ENCODE assay signal across 18 cellular contexts in the genomic region with DNA sequence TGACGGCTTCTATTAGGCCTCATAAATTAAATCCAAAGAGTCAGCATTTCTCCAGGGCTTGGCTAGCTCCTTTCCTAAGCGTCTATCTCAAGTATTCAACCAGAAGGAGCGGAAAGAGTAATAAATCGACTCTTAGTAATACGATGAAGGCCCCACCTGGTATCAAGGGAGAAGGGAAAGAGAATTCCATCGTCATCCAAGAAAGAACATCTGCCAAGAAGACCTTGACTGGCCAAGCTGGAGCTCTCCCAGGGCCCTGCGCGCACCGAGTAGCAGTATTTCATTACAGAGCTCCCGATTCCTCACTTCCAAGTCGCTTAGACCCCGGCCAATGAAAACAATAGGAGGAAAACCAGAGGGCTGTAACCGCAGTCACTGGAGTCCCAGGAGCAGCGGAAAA.
A peak's percentile ranks its signal among the peaks of the same experiment; 100 is the strongest.
DNase-seq lines count a peak whose midpoint lies in the region; ATAC-seq, FAIRE-seq and TF ChIP-seq lines count a peak whose summit lies in the region.
"Had no signal": no experiment of that assay in that cellular context is flagged by ENCODE, and none has a peak within 500 bp of the region (broad histone marks: within the 10 kb centered on the region; RNA-seq: fewer than 3 reads in every experiment).

No MANE protein-coding gene starts in this region.

- TF ChIP-seq CTCF in activated CD8-positive, alpha-beta T cell treated with anti-CD3 and anti-CD28 coated beads for 36 hours (IDR thresholded peaks at IDR 0.05), result no peak
- TF ChIP-seq CTCF in DOHH2 (IDR thresholded peaks at IDR 0.05; ENCODE audit: low read depth, low read length, poor library complexity, severe bottlenecking) (no peak), endothelial cell of umbilical vein (IDR thresholded peaks at IDR 0.05; ENCODE audit: extremely low read depth in 1 of 2, insufficient read depth in 1 of 2, low read depth in 1 of 2, low read length in 2 of 2) (no peak), gastrocnemius medialis (IDR thresholded peaks at IDR 0.05 in 4 of 5, conservative IDR thresholded peaks at IDR 0.05 in 1 of 5) (no peak)

- 0 out of 2 replicates have a peak overlapping the region, but pooled peaks have one; percentile 9 for H3K4me2 ChIP-seq in DOHH2 (ENCODE audit: low read length)
- no peak overlapping the region for H3K4me2 ChIP-seq in endothelial cell of umbilical vein (ENCODE audit: insufficient read depth, low read length)
- H3K4me2 ChIP-seq: hepatocyte had no signal

- no peak overlapping the region for H2AFZ ChIP-seq in endothelial cell of umbilical vein (ENCODE audit: low read depth, low read length)
- H2AFZ ChIP-seq: hepatocyte had no signal

- ATAC-seq in activated CD8-positive, alpha-beta T cell treated with anti-CD3 and anti-CD28 coated beads for 36 hours, result no peak
- no peak for ATAC-seq in activated CD8-positive, alpha-beta T cell treated with anti-CD3 and anti-CD28 coated beads, Interleukin-2, amount 10 ng/mL, durations not matched to agents 7 days and 5 days
- peak; percentile 75 to 79 for ATAC-seq in gastrocnemius medialis

- CTCF ChIA-PET in activated CD8-positive, alpha-beta T cell treated with anti-CD3 and anti-CD28 coated beads for 36 hours (lab: Charles Lee), result interaction anchor here (0.9 to 3.1 kb wide), 7 partner anchors 9 to 314 kb away, joined by 3 to 21 read pairs (median 4); no protein-coding TSS in a partner anchor
- CTCF ChIA-PET in activated CD8-positive, alpha-beta T cell treated with anti-CD3 and anti-CD28 coated beads, Interleukin-2, amount 10 ng/mL, durations not matched to agents 7 days and 5 days (lab: Charles Lee), result interaction anchor here (0.7 to 3.2 kb wide), 7 partner anchors 10 to 922 kb away, joined by 3 to 10 read pairs (median 4); partner anchors contain the start of gene PRPF18
- CTCF ChIA-PET in endothelial cell of umbilical vein (lab: Charles Lee), result interaction anchor here (1.1 to 1.7 kb wide), 4 partner anchors 10 to 329 kb away, joined by 3 to 7 read pairs (median 6); partner anchors contain the start of genes CDNF, HSPA14 and MSANTD7

- POLR2A ChIA-PET in activated CD8-positive, alpha-beta T cell treated with anti-CD3 and anti-CD28 coated beads for 36 hours (lab: Charles Lee), result interaction anchor here (0.9 to 2.2 kb wide), 6 partner anchors 34 to 329 kb away, joined by 3 to 7 read pairs (median 4); partner anchors contain the start of genes CDNF, HSPA14 and MSANTD7
- POLR2A ChIA-PET in activated CD8-positive, alpha-beta T cell treated with anti-CD3 and anti-CD28 coated beads, Interleukin-2, amount 10 ng/mL, durations not matched to agents 7 days and 5 days (lab: Charles Lee), result interaction anchor here (0.8 kb wide), 1 partner anchor 329 kb away, joined by 3 read pairs; the partner anchor contains the start of genes CDNF, HSPA14 and MSANTD7
- POLR2A ChIA-PET in endothelial cell of umbilical vein (lab: Charles Lee), result no interaction called here

- H3K27me3 ChIP-seq in DOHH2 (ENCODE audit: control insufficient read depth, low read length), result no peaks in the 10 kb centered on the region
- H3K27me3 ChIP-seq in endothelial cell of umbilical vein (ENCODE audit: control insufficient read depth in 2 of 2, insufficient read depth in 2 of 2, low read length in 2 of 2), result no peaks in the 10 kb centered on the region
- H3K27me3 ChIP-seq in gastrocnemius medialis, result no peaks in the 10 kb centered on the region
- H3K27me3 ChIP-seq: hepatocyte, ovary, stomach had no signal

- intact Hi-C loops in activated CD8-positive, alpha-beta T cell treated with anti-CD3 and anti-CD28 coated beads for 36 hours (cut with micrococcal nuclease), result no loop called here
- intact Hi-C loops in endothelial cell of umbilical vein (cut with micrococcal nuclease) (no loop called here), gastrocnemius medialis (cut with DNase I; ENCODE audit: low total_unique reads) (no loop called here)

- H3K27me3 Mint-ChIP-seq in activated CD8-positive, alpha-beta T cell treated with anti-CD3 and anti-CD28 coated beads for 36 hours, result no peaks in the 10 kb centered on the region
- H3K27me3 Mint-ChIP-seq in activated CD8-positive, alpha-beta T cell treated with anti-CD3 and anti-CD28 coated beads, Interleukin-2, amount 10 ng/mL, durations not matched to agents 7 days and 5 days (ENCODE audit: low read depth), result no peaks in the 10 kb centered on the region

- no peak for DNase-seq in activated CD8-positive, alpha-beta T cell treated with anti-CD3 and anti-CD28 coated beads for 36 hours
- no peak for DNase-seq in activated CD8-positive, alpha-beta T cell treated with anti-CD3 and anti-CD28 coated beads, Interleukin-2, amount 10 ng/mL, durations not matched to agents 7 days and 5 days
- DNase-seq in endothelial cell of umbilical vein (ENCODE audit: low read depth, low spot score) (peak; percentile 63), gastrocnemius medialis (peak in 1 of 2 donors; percentile 51), NCI-H1092 treated with DMSO at 0.1 percent for 48 hours (lab: John Stamatoyannopoulos, UW) (no peak), HPDE6-E6E7 (ENCODE audit: extremely low spot score) (no peak), SKM-1 (lab: John Stamatoyannopoulos, UW; ENCODE audit: unreplicated experiment) (no peak)
- DNase-seq: effector CD8-positive, alpha-beta T cell; NCI-H1417 treated with DMSO at 0.1 percent for 48 hours; NCI-H524 treated with DMSO at 0.1 percent for 48 hours; ovary; stomach had no signal

- dilution Hi-C loops in endothelial cell of umbilical vein (cut with MboI; ENCODE audit: extremely low pct_ligation_motif_present, low sequenced_read_pairs), result no loop called here

- H3K4me1 ChIP-seq in DOHH2 (ENCODE audit: control insufficient read depth, low read length), result peaks cover 58% of the 10 kb centered on the region
- peaks cover 15% of the 10 kb centered on the region for H3K4me1 ChIP-seq in endothelial cell of umbilical vein (ENCODE audit: control insufficient read depth, extremely low read depth, insufficient read depth, low read length)
- no peaks in the 10 kb centered on the region for H3K4me1 ChIP-seq in gastrocnemius medialis
- H3K4me1 ChIP-seq: stomach had no signal

- H3K9ac ChIP-seq in endothelial cell of umbilical vein (replicated peaks; ENCODE audit: extremely low read depth, insufficient read depth, low read length), result no peak overlapping the region

- 0 out of 2 replicates have a peak, but pooled peaks cover 3% of the 10 kb centered on the region for H3K79me2 ChIP-seq in DOHH2 (ENCODE audit: control insufficient read depth, low read length)
- H3K79me2 ChIP-seq in endothelial cell of umbilical vein (ENCODE audit: control insufficient read depth, insufficient read depth, low read length), result no peaks in the 10 kb centered on the region
- H3K79me2 ChIP-seq: hepatocyte had no signal

- H3K36me3 ChIP-seq in DOHH2 (ENCODE audit: control insufficient read depth, low read length), result peaks cover 46% of the 10 kb centered on the region
- H3K36me3 ChIP-seq in endothelial cell of umbilical vein (ENCODE audit: control insufficient read depth in 2 of 2, extremely low read depth in 1 of 2, insufficient read depth in 2 of 2, low read length in 2 of 2), result peaks cover 0 to 7% of the 10 kb centered on the region in 2 experiments
- H3K36me3 ChIP-seq in gastrocnemius medialis, result no peaks in the 10 kb centered on the region

- TF ChIP-seq POLR2A in endothelial cell of umbilical vein (IDR thresholded peaks at IDR 0.05; ENCODE audit: low read depth, low read length) (no peak), gastrocnemius medialis (IDR thresholded peaks at IDR 0.05) (no peak)

- H3F3A ChIP-seq in DOHH2 (ENCODE audit: control insufficient read depth, insufficient read depth), result peaks cover 58% of the 10 kb centered on the region

- FAIRE-seq in endothelial cell of umbilical vein (lab: Jason Lieb, UNC), result no peak
- FAIRE-seq: astrocyte, H54 had no signal

- no peaks in the 10 kb centered on the region for H3K9me1 ChIP-seq in endothelial cell of umbilical vein (replicated peaks; ENCODE audit: control insufficient read depth, extremely low read depth, insufficient read depth, low read length)

- no peak overlapping the region for H3K4me3 Mint-ChIP-seq in activated CD8-positive, alpha-beta T cell treated with anti-CD3 and anti-CD28 coated beads for 36 hours
- no peak overlapping the region for H3K4me3 Mint-ChIP-seq in activated CD8-positive, alpha-beta T cell treated with anti-CD3 and anti-CD28 coated beads, Interleukin-2, amount 10 ng/mL, durations not matched to agents 7 days and 5 days

- H3K9me3 Mint-ChIP-seq in activated CD8-positive, alpha-beta T cell treated with anti-CD3 and anti-CD28 coated beads for 36 hours, result peaks cover 7% of the 10 kb centered on the region
- H3K9me3 Mint-ChIP-seq in activated CD8-positive, alpha-beta T cell treated with anti-CD3 and anti-CD28 coated beads, Interleukin-2, amount 10 ng/mL, durations not matched to agents 7 days and 5 days (ENCODE audit: insufficient read depth), result peaks cover 7% of the 10 kb centered on the region

- in situ Hi-C loops in gastrocnemius medialis (cut with MboI; ENCODE audit: low sequenced_read_pairs in 4 of 4), result loop anchor here in 1 of 4 donors (10.0 kb wide), 1 partner anchor 316 kb away; no protein-coding TSS in a partner anchor

- no TSS peak for BruUV-seq in endothelial cell of umbilical vein (replicated peaks; lab: Mats Ljungman, UMichigan)

- H3K4me3 ChIP-seq in DOHH2 (ENCODE audit: low read length) (no peak overlapping the region), endothelial cell of umbilical vein (replicated peaks in 1 of 3; ENCODE audit: insufficient read depth in 1 of 3, low read depth in 1 of 3, low read length in 3 of 3) (no peak overlapping the region), gastrocnemius medialis (no peak overlapping the region)
- H3K4me3 ChIP-seq: hepatocyte, ovary, stomach had no signal

- H3K27ac ChIP-seq in DOHH2 (ENCODE audit: low read depth, low read length) (no peak overlapping the region), endothelial cell of umbilical vein (ENCODE audit: insufficient read depth, low read depth, low read length) (no peak overlapping the region), gastrocnemius medialis (no peak overlapping the region)
- H3K27ac ChIP-seq: C4-2B, hepatocyte, ovary, stomach had no signal

- peak overlapping the region; percentile 56 for H3K27ac Mint-ChIP-seq in activated CD8-positive, alpha-beta T cell treated with anti-CD3 and anti-CD28 coated beads for 36 hours
- H3K27ac Mint-ChIP-seq in activated CD8-positive, alpha-beta T cell treated with anti-CD3 and anti-CD28 coated beads, Interleukin-2, amount 10 ng/mL, durations not matched to agents 7 days and 5 days, result no peak overlapping the region
- H3K27ac Mint-ChIP-seq: activated T-helper 2 cell treated with anti-CD3 and anti-CD28 coated beads, Interferon-gamma antibody, Interleukin-2, Interleukin-4, amounts not matched to agents 10 μg/mL and 5 μg/mL and 100 μg/mL, durations not matched to agents 14 hours and 24 hours and 36 hours had no signal

- H3K9me3 ChIP-seq in DOHH2 (ENCODE audit: control insufficient read depth, insufficient read depth, low read length) (no peaks in the 10 kb centered on the region), endothelial cell of umbilical vein (replicated peaks; ENCODE audit: control insufficient read depth, insufficient read depth, low read length) (no peaks in the 10 kb centered on the region), gastrocnemius medialis (no peaks in the 10 kb centered on the region)
- H3K9me3 ChIP-seq: ovary, stomach had no signal

- peaks cover 33% of the 10 kb centered on the region for H3K4me1 Mint-ChIP-seq in activated CD8-positive, alpha-beta T cell treated with anti-CD3 and anti-CD28 coated beads for 36 hours (ENCODE audit: low read depth)
- peaks cover 33% of the 10 kb centered on the region for H3K4me1 Mint-ChIP-seq in activated CD8-positive, alpha-beta T cell treated with anti-CD3 and anti-CD28 coated beads, Interleukin-2, amount 10 ng/mL, durations not matched to agents 7 days and 5 days (ENCODE audit: low read depth)

- H3K36me3 Mint-ChIP-seq in activated CD8-positive, alpha-beta T cell treated with anti-CD3 and anti-CD28 coated beads for 36 hours (ENCODE audit: low read depth), result peaks cover 45% of the 10 kb centered on the region
- peaks cover 46% of the 10 kb centered on the region for H3K36me3 Mint-ChIP-seq in activated CD8-positive, alpha-beta T cell treated with anti-CD3 and anti-CD28 coated beads, Interleukin-2, amount 10 ng/mL, durations not matched to agents 7 days and 5 days (ENCODE audit: low read depth)

- H3K9me2 ChIP-seq in DOHH2 (replicated peaks; ENCODE audit: control insufficient read depth, low read length), result no peaks in the 10 kb centered on the region

- H4K20me1 ChIP-seq in DOHH2 (ENCODE audit: control insufficient read depth, insufficient read depth, low read depth, low read length) (peaks cover 8% of the 10 kb centered on the region; the same call in 1 of the 2 replicates), endothelial cell of umbilical vein (replicated peaks; ENCODE audit: control insufficient read depth, extremely low read depth, insufficient read depth, low read length) (no peaks in the 10 kb centered on the region)

Comparison
In these comparisons a context has a peak if more than half of its experiments do, and no peak if none do; other contexts are left out.
1. ATAC-seq: peak in gastrocnemius medialis (2 of 2); none in activated CD8-positive, alpha-beta T cell treated with anti-CD3 and anti-CD28 coated beads for 36 hours (single experiment) and activated CD8-positive, alpha-beta T cell treated with anti-CD3 and anti-CD28 coated beads, Interleukin-2, amount 10 ng/mL, durations not matched to agents 7 days and 5 days (single experiment).